27 cellular contexts compared by ENCODE assay signal in genomic region chr2:16245481-16246054, GRCh38.
"Had no signal": no experiment of that assay in that cellular context is flagged by ENCODE, and none has a peak within 500 bp of the region (broad histone marks: within the 10 kb centered on the region; RNA-seq: fewer than 3 reads in every experiment).

No MANE protein-coding gene starts in this region.

- DNase-seq: activated CD4-positive, alpha-beta memory T cell treated with anti-CD3 and anti-CD28 coated beads, Interleukin-2, amount 10 ng/mL, durations not matched to agents 7 days and 5 days; activated CD4-positive, alpha-beta T cell treated with anti-CD3 and anti-CD28 coated beads for 1 hour; activated CD4-positive, alpha-beta T cell treated with anti-CD3 and anti-CD28 coated beads for 4 hours; activated CD4-positive, alpha-beta T cell treated with anti-CD3 and anti-CD28 coated beads, Interleukin-2, amount 10 ng/mL, durations not matched to agents 7 days and 5 days; activated CD4-positive, alpha-beta T cell treated with anti-CD3 and anti-CD28 coated beads, Interleukin-2, amount 50 U/mL, for 4 hours; activated effector memory CD4-positive, alpha-beta T cell treated with anti-CD3 and anti-CD28 coated beads, Interleukin-2, amount 50 U/mL, for 16 hours; activated naive CD4-positive, alpha-beta T cell treated with anti-CD3 and anti-CD28 coated beads for 36 hours; activated naive CD8-positive, alpha-beta T cell treated with anti-CD3 and anti-CD28 coated beads for 36 hours; activated naive CD8-positive, alpha-beta T cell treated with anti-CD3 and anti-CD28 coated beads, Interleukin-2, amount 50 U/mL, for 24 hours; activated T-cell treated with anti-CD3 and anti-CD28 coated beads, Interleukin-2, amount 50 U/mL, for 4 hours; adrenal gland; amygdala; aorta; body of pancreas; caudate nucleus; cortex of kidney; dermis blood vessel endothelial cell; effector CD8-positive, alpha-beta T cell; esophagus squamous epithelium; foreskin melanocyte; T-helper 2 cell had no signal

- H3K4me1 ChIP-seq: adrenal gland, gastroesophageal sphincter had no signal

- H3K4me3 Mint-ChIP-seq: activated CD4-positive, alpha-beta memory T cell treated with anti-CD3 and anti-CD28 coated beads, Interleukin-2, amount 10 ng/mL, durations not matched to agents 7 days and 5 days; activated CD4-positive, alpha-beta T cell treated with anti-CD3 and anti-CD28 coated beads, Interleukin-2, amount 10 ng/mL, durations not matched to agents 7 days and 5 days; activated naive CD4-positive, alpha-beta T cell treated with anti-CD3 and anti-CD28 coated beads for 36 hours; activated naive CD4-positive, alpha-beta T cell treated with anti-CD3 and anti-CD28 coated beads, Interleukin-2, amount 50 U/mL, for 24 hours; activated naive CD8-positive, alpha-beta T cell treated with anti-CD3 and anti-CD28 coated beads for 36 hours; activated naive CD8-positive, alpha-beta T cell treated with anti-CD3 and anti-CD28 coated beads, Interleukin-2, amount 50 U/mL, for 24 hours; activated T-cell treated with anti-CD3 and anti-CD28 coated beads, Interleukin-2, amount 50 U/mL, for 4 hours; WTC11 had no signal

- H3K27ac ChIP-seq: adrenal gland, body of pancreas, epithelial cell of prostate, esophagus squamous epithelium, gastroesophageal sphincter, VCaP had no signal

- H3K4me3 ChIP-seq: adrenal gland, body of pancreas, esophagus squamous epithelium, gastroesophageal sphincter had no signal

- H3K9me3 ChIP-seq: adrenal gland, body of pancreas, esophagus squamous epithelium, gastroesophageal sphincter had no signal

- H3K27me3 ChIP-seq: body of pancreas had no signal

- H3K36me3 ChIP-seq: adrenal gland, esophagus squamous epithelium, gastroesophageal sphincter had no signal

- H3K36me3 Mint-ChIP-seq: activated naive CD4-positive, alpha-beta T cell treated with anti-CD3 and anti-CD28 coated beads, Interleukin-2, amount 50 U/mL, for 24 hours; activated naive CD8-positive, alpha-beta T cell treated with anti-CD3 and anti-CD28 coated beads for 36 hours; WTC11 had no signal

- H3K27ac Mint-ChIP-seq: activated CD4-positive, alpha-beta memory T cell treated with anti-CD3 and anti-CD28 coated beads, Interleukin-2, amount 10 ng/mL, durations not matched to agents 7 days and 5 days; activated CD4-positive, alpha-beta T cell treated with anti-CD3 and anti-CD28 coated beads, Interleukin-2, amount 10 ng/mL, durations not matched to agents 7 days and 5 days; activated naive CD4-positive, alpha-beta T cell treated with anti-CD3 and anti-CD28 coated beads for 36 hours; activated naive CD4-positive, alpha-beta T cell treated with anti-CD3 and anti-CD28 coated beads, Interleukin-2, amount 50 U/mL, for 24 hours; activated naive CD8-positive, alpha-beta T cell treated with anti-CD3 and anti-CD28 coated beads for 36 hours; activated naive CD8-positive, alpha-beta T cell treated with anti-CD3 and anti-CD28 coated beads, Interleukin-2, amount 50 U/mL, for 24 hours; activated T-helper 2 cell treated with anti-CD3 and anti-CD28 coated beads, Interferon-gamma antibody, Interleukin-2, Interleukin-4, amounts not matched to agents 10 μg/mL and 5 μg/mL and 100 μg/mL, durations not matched to agents 14 hours and 24 hours and 36 hours; WTC11 had no signal

- H3K9me3 Mint-ChIP-seq: activated CD4-positive, alpha-beta memory T cell treated with anti-CD3 and anti-CD28 coated beads, Interleukin-2, amount 10 ng/mL, durations not matched to agents 7 days and 5 days; activated CD4-positive, alpha-beta T cell treated with anti-CD3 and anti-CD28 coated beads, Interleukin-2, amount 10 ng/mL, durations not matched to agents 7 days and 5 days; activated naive CD4-positive, alpha-beta T cell treated with anti-CD3 and anti-CD28 coated beads for 36 hours; activated naive CD4-positive, alpha-beta T cell treated with anti-CD3 and anti-CD28 coated beads, Interleukin-2, amount 50 U/mL, for 24 hours; activated naive CD8-positive, alpha-beta T cell treated with anti-CD3 and anti-CD28 coated beads for 36 hours; activated naive CD8-positive, alpha-beta T cell treated with anti-CD3 and anti-CD28 coated beads, Interleukin-2, amount 50 U/mL, for 24 hours; activated T-cell treated with anti-CD3 and anti-CD28 coated beads, Interleukin-2, amount 50 U/mL, for 4 hours; activated T-helper 2 cell treated with anti-CD3 and anti-CD28 coated beads, Interferon-gamma antibody, Interleukin-2, Interleukin-4, amounts not matched to agents 10 μg/mL and 5 μg/mL and 100 μg/mL, durations not matched to agents 14 hours and 24 hours and 36 hours; WTC11 had no signal

- H3K4me1 Mint-ChIP-seq: activated CD4-positive, alpha-beta memory T cell treated with anti-CD3 and anti-CD28 coated beads, Interleukin-2, amount 10 ng/mL, durations not matched to agents 7 days and 5 days; activated CD4-positive, alpha-beta T cell treated with anti-CD3 and anti-CD28 coated beads, Interleukin-2, amount 10 ng/mL, durations not matched to agents 7 days and 5 days; activated naive CD4-positive, alpha-beta T cell treated with anti-CD3 and anti-CD28 coated beads, Interleukin-2, amount 50 U/mL, for 24 hours; activated naive CD8-positive, alpha-beta T cell treated with anti-CD3 and anti-CD28 coated beads for 36 hours; activated naive CD8-positive, alpha-beta T cell treated with anti-CD3 and anti-CD28 coated beads, Interleukin-2, amount 50 U/mL, for 24 hours had no signal

- H3K27me3 Mint-ChIP-seq: activated CD4-positive, alpha-beta memory T cell treated with anti-CD3 and anti-CD28 coated beads, Interleukin-2, amount 10 ng/mL, durations not matched to agents 7 days and 5 days; activated CD4-positive, alpha-beta T cell treated with anti-CD3 and anti-CD28 coated beads, Interleukin-2, amount 10 ng/mL, durations not matched to agents 7 days and 5 days; activated naive CD4-positive, alpha-beta T cell treated with anti-CD3 and anti-CD28 coated beads, Interleukin-2, amount 50 U/mL, for 24 hours; activated naive CD8-positive, alpha-beta T cell treated with anti-CD3 and anti-CD28 coated beads for 36 hours; activated naive CD8-positive, alpha-beta T cell treated with anti-CD3 and anti-CD28 coated beads, Interleukin-2, amount 50 U/mL, for 24 hours had no signal
